23 cellular contexts compared by ENCODE assay signal in genomic region chrX:153702350-153703035, GRCh38. TPM values are rescaled to one million over a fixed set of nuclear protein-coding genes. Genes with fewer than 3 reads are reported as not detected.
"Had no signal": no experiment of that assay in that cellular context is flagged by ENCODE, and none has a peak within 500 bp of the region (broad histone marks: within the 10 kb centered on the region; RNA-seq: fewer than 3 reads in every experiment).

No MANE protein-coding gene starts in this region.

- H3K4me1 ChIP-seq: breast epithelium, left lung, vagina had no signal

- H3K9me3 ChIP-seq: breast epithelium, heart left ventricle, left lung, thoracic aorta, upper lobe of left lung, vagina had no signal

- H3K4me3 ChIP-seq: breast epithelium, heart left ventricle, left lung, lung, thoracic aorta, upper lobe of left lung, vagina had no signal

- DNase-seq: activated CD4-positive, alpha-beta T cell treated with anti-CD3 and anti-CD28 coated beads for 36 hours; activated CD4-positive, CD25-positive, alpha-beta regulatory T cell; activated naive CD4-positive, alpha-beta T cell; activated T-cell treated with anti-CD3 and anti-CD28 coated beads for 4 hours; activated T-cell treated with anti-CD3 and anti-CD28 coated beads, Interleukin-2, amount 50 U/mL, for 72 hours; effector CD8-positive, alpha-beta T cell; hypothalamus; immature natural killer cell; kidney glomerular epithelial cell; mesendoderm; retina; stimulated activated naive CD4-positive, alpha-beta T cell treated with Interleukin-2 at 50 U/mL for 16 hours had no signal

- H3K36me3 ChIP-seq: breast epithelium had no signal

- H3K27ac ChIP-seq: left lung, thoracic aorta, upper lobe of left lung, vagina had no signal

- H3K27me3 ChIP-seq: heart left ventricle, left lung, upper lobe of left lung, vagina had no signal

RNA-seq across cellular contexts. Expression of gene PNCK, which starts 28.9 kb away (rescaled TPM):
- total RNA-seq: dermis microvascular lymphatic vessel endothelial cell; T-helper 1 cell treated with Interleukin-12 subunit alpha and Interleukin-12 subunit beta and Interleukin-4 antibody, amounts not matched to agents 30 ng/mL and 1 ng/mL, for 36 hours had no signal
- polyA plus RNA-seq: immature natural killer cell had no signal

RNA-seq across cellular contexts. Expression of gene DUSP9, which starts 55.5 kb away (rescaled TPM):
- total RNA-seq: activated T-cell treated with anti-CD3 and anti-CD28 coated beads, Interleukin-2, amount 50 U/mL, for 72 hours; mononuclear cell; posterior vena cava; T-helper 1 cell treated with Interleukin-12 subunit alpha and Interleukin-12 subunit beta and Interleukin-4 antibody, amounts not matched to agents 30 ng/mL and 1 ng/mL, for 36 hours; thoracic aorta had no signal
- polyA plus RNA-seq: immature natural killer cell had no signal
